ENCODE assay signal across 26 cellular contexts in the genomic region with DNA sequence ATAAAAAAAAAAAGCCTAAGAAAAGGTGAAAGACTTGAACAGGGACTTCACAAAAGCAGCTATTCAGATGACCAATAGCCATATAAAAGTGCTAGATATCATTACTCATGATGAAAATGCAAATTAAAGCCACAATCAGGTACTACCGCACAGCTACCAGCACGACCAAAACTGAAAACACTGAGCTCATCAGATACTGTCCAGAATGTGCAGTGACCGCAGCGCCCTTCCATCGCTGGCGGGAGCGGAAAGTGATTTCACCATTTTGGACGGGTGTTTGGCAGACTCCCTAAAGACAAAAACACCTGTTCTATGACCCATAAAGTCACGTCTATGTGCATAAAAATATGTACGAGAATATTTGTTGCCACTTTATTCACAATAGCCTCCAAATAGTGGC.
"Had no signal": no experiment of that assay in that cellular context is flagged by ENCODE, and none has a peak within 500 bp of the region (broad histone marks: within the 10 kb centered on the region; RNA-seq: fewer than 3 reads in every experiment).

No MANE protein-coding gene starts in this region.

- H3K4me2 ChIP-seq: smooth muscle cell had no signal

- H3K4me1 Mint-ChIP-seq: activated T-helper 17 cell treated with anti-CD3 and anti-CD28 coated beads, Interleukin-2, amount 50 U/mL, for 72 hours; endodermal cell; nephron had no signal

- DNase-seq: activated B cell treated with CpG ODN at 0.5 μM for 24 hours; activated CD4-positive, alpha-beta T cell treated with anti-CD3 and anti-CD28 coated beads, Interleukin-2, amount 50 U/mL, for 1 hour; activated CD8-positive, alpha-beta T cell treated with anti-CD3 and anti-CD28 coated beads for 36 hours; activated T-cell treated with anti-CD3 and anti-CD28 coated beads, Interleukin-2, amount 50 U/mL, for 4 hours; central memory CD4-positive, alpha-beta T cell; endodermal cell; foreskin fibroblast; head of caudate nucleus; hippocampal formation; left cardiac atrium; left ventricle myocardium superior; ovary; retina; sigmoid colon; stimulated activated CD4-positive, alpha-beta T cell treated with anti-CD3 and anti-CD28 coated beads, Interleukin-2, amount 100 ng/mL, for 48 hours; stimulated activated naive CD4-positive, alpha-beta T cell treated with Interleukin-2 at 50 U/mL for 16 hours had no signal

- H3K27me3 ChIP-seq: breast epithelium, ovary had no signal

- H3K4me3 ChIP-seq: breast epithelium, ovary, prostate gland, sigmoid colon, smooth muscle cell, tibial nerve had no signal

- ATAC-seq: activated CD8-positive, alpha-beta T cell treated with anti-CD3 and anti-CD28 coated beads for 36 hours; activated naive CD4-positive, alpha-beta T cell treated with anti-CD3 and anti-CD28 coated beads, Interleukin-2, amount 50 U/mL, for 72 hours; activated T-cell treated with anti-CD3 and anti-CD28 coated beads, Interleukin-2, amount 50 U/mL, for 4 hours; activated T-helper 17 cell treated with anti-CD3 and anti-CD28 coated beads, Interleukin-2, amount 50 U/mL, for 72 hours; esophagus mucosa; left cardiac atrium; left ventricle myocardium superior had no signal

- H3K9me3 ChIP-seq: ovary, prostate gland had no signal

- H3K4me1 ChIP-seq: breast epithelium, prostate gland, sigmoid colon, tibial nerve had no signal

- H3K27ac Mint-ChIP-seq: activated B cell treated with CpG ODN at 0.5 μM for 24 hours; activated CD8-positive, alpha-beta T cell treated with anti-CD3 and anti-CD28 coated beads for 36 hours; activated naive CD4-positive, alpha-beta T cell treated with anti-CD3 and anti-CD28 coated beads, Interleukin-2, amount 50 U/mL, for 72 hours; activated T-helper 17 cell treated with anti-CD3 and anti-CD28 coated beads, Interleukin-2, amount 50 U/mL, for 72 hours; dendritic cell treated with granulocyte-macrophage colony-stimulating factor and Interleukin-4, amounts not matched to agents 40 ng/mL and 50 ng/mL, for 4 days; endodermal cell; nephron had no signal

- H3K36me3 ChIP-seq: breast epithelium, neutrophil, ovary, prostate gland, sigmoid colon, tibial nerve had no signal

- H3K27ac ChIP-seq: breast epithelium, neutrophil, ovary, prostate gland, sigmoid colon, tibial nerve had no signal

- H3K4me3 Mint-ChIP-seq: activated B cell treated with CpG ODN at 0.5 μM for 24 hours; activated CD8-positive, alpha-beta T cell treated with anti-CD3 and anti-CD28 coated beads for 36 hours; activated T-cell treated with anti-CD3 and anti-CD28 coated beads, Interleukin-2, amount 50 U/mL, for 4 hours; activated T-helper 17 cell treated with anti-CD3 and anti-CD28 coated beads, Interleukin-2, amount 50 U/mL, for 72 hours; dendritic cell treated with granulocyte-macrophage colony-stimulating factor and Interleukin-4, amounts not matched to agents 40 ng/mL and 50 ng/mL, for 4 days; endodermal cell; nephron had no signal

- H3K9me3 Mint-ChIP-seq: activated T-helper 17 cell treated with anti-CD3 and anti-CD28 coated beads, Interleukin-2, amount 50 U/mL, for 72 hours had no signal
